ENCODE assay signal across 7 cellular contexts in the genomic region with DNA sequence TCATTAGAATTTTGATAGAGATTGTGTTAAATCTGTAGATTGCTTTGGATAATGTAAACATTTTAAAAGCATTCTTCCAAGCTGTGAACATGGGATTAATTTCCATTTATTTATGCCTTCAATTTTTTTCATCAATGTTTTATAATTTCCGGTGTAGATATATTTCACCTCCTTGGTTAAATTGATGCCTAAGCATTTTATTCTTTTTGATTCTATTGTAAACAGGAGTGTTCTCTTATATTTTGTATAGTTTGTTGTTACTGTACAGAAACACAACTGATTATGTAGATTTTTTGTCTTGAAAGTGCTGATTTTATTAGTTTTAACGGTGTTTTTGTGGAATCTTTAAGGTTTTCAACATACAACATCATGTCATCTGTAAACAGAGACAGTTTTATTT.
"Had no signal": no experiment of that assay in that cellular context is flagged by ENCODE, and none has a peak within 500 bp of the region (broad histone marks: within the 10 kb centered on the region; RNA-seq: fewer than 3 reads in every experiment).

No MANE protein-coding gene starts in this region.

- ATAC-seq: GM12878 had no signal

- FAIRE-seq: GM12878, GM12891, GM12892, GM18507, GM19239 had no signal

- H3K4me3 ChIP-seq: GM12878 had no signal

- DNase-seq: GDM1, GF-D8 had no signal
